1 cellular context compared by ENCODE assay signal in the genomic region with DNA sequence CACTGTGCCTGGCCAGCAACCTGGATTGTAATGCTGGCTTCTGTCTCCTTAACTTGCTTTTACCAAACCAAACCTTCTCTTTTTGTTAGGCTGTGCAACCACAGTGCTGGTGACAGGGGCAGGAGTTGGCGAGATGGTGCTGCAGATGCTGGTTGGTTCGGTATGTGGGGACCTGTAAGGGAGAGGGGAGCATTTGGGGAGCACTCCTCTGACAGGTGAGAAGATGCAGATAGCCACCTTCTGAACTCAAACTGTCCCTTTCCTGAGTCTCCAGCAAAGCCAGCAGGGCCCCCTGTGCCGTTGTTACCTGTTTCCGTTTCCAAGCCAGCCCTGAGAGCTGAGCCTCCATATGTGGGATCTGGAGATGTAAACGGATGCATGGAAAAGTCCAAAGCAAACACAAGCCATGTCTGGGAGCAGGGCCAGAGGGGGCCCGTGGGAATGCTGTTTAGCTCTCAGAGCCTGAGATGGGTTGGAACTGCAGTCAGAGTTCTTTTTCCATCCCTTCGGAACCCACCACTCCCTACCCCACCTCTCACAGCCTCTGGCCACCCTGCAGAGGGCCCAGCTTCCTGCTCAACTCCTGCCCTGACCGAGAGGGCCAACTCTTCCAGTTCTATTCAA.
TF ChIP-seq lines count a peak whose summit lies in the region.

No MANE protein-coding gene starts in this region.

TF ChIP-seq in endothelial cell of umbilical vein, 7 proteins besides CTCF, POLR2A, EP300 and RAD21:
- TF ChIP-seq, protein P1, sequence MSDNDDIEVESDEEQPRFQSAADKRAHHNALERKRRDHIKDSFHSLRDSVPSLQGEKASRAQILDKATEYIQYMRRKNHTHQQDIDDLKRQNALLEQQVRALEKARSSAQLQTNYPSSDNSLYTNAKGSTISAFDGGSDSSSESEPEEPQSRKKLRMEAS (IDR thresholded peaks at IDR 0.05; ENCODE audit: insufficient read depth, insufficient read length) = no peak
- TF ChIP-seq POLR2AphosphoS5 (IDR thresholded peaks at IDR 0.05; ENCODE audit: insufficient read depth, low read depth, low read length) (no peak), JUN (IDR thresholded peaks at IDR 0.05; ENCODE audit: borderline replicate concordance, insufficient read depth, insufficient read length, low read depth) (no peak), MYC (IDR thresholded peaks at IDR 0.05; ENCODE audit: low read depth, low read length) (no peak), FOS (IDR thresholded peaks at IDR 0.05; ENCODE audit: borderline replicate concordance, insufficient read depth, low read length) (no peak), EZH2 (IDR thresholded peaks at IDR 0.05; ENCODE audit: borderline replicate concordance, low read depth, low read length, severe bottlenecking) (no peak), GATA2 (IDR thresholded peaks at IDR 0.05; ENCODE audit: insufficient read depth, insufficient read length, low read depth, low read length) (no peak)
